11 cellular contexts compared by ENCODE assay signal in the genomic region with DNA sequence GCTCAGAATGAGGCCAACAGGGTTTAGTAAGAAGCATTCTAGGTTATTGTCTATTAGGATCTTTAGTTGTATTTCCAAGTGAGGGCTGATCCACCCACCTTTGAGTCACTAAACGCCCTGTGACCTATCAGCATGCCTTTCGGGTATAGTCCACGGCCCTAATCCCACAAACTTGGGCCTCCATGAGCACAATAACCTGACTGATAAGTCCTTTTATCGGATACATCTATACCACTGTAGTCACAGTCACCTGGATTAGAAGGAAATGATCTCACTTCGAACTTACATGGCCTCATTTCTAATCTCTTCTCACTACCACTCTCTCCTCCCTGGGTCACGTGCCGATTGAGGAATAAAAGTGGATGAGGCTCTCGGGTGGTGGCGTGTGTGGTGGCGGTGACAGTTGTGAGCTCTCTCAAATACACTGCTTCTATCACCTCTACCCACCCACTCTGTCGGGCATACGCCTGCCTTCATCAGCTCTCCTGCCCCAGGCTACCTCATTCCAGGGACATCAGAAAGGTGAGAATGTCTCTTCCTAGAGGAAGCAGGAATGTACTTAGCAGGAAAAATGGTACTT.
DNase-seq lines count a peak whose midpoint lies in the region; ATAC-seq, FAIRE-seq and TF ChIP-seq lines count a peak whose summit lies in the region.
"Had no signal": no experiment of that assay in that cellular context is flagged by ENCODE, and none has a peak within 500 bp of the region (broad histone marks: within the 10 kb centered on the region; RNA-seq: fewer than 3 reads in every experiment).

No MANE protein-coding gene starts in this region.

- H3K4me1 Mint-ChIP-seq in brain: peaks cover 32% of the 10 kb centered on the region
- peaks cover 2% of the 10 kb centered on the region for H3K4me1 Mint-ChIP-seq in activated T-cell treated with anti-CD3 and anti-CD28 coated beads, Interleukin-2, amount 50 U/mL, for 24 hours (ENCODE audit: low read depth)

- no peaks in the 10 kb centered on the region for H3K27me3 Mint-ChIP-seq in brain
- no peaks in the 10 kb centered on the region for H3K27me3 Mint-ChIP-seq in activated T-cell treated with anti-CD3 and anti-CD28 coated beads, Interleukin-2, amount 50 U/mL, for 24 hours

- RAD21 ChIA-PET in HCT116 (lab: Charles Lee; ENCODE audit: low non-redundant PET in 1 of 2, low total read pairs in 2 of 2, uncharacterized antibody in 2 of 2, unreplicated experiment in 2 of 2): no interaction called here

- peaks cover 49% of the 10 kb centered on the region for H3K36me3 Mint-ChIP-seq in brain
- H3K36me3 Mint-ChIP-seq in activated T-cell treated with anti-CD3 and anti-CD28 coated beads, Interleukin-2, amount 50 U/mL, for 24 hours (ENCODE audit: low read depth): peaks cover 73% of the 10 kb centered on the region

- no peak for DNase-seq in HCT116 (ENCODE audit: low read depth, low spot score)
- DNase-seq in kidney: no peak
- no peak for DNase-seq in smooth muscle cell (lab: John Stamatoyannopoulos, UW; ENCODE audit: unreplicated experiment)
- no peak for DNase-seq in left lobe of liver (ENCODE audit: low spot score)
- DNase-seq in activated T-cell treated with anti-CD3 and anti-CD28 coated beads, Interleukin-2, amount 50 U/mL, for 24 hours: no peak
- no peak for DNase-seq in GOT3 (lab: John Stamatoyannopoulos, UW)
- DNase-seq in DMS153 treated with DMSO at 0.1 percent for 48 hours (lab: John Stamatoyannopoulos, UW; ENCODE audit: unreplicated experiment): no peak
- DNase-seq: activated CD8-positive, alpha-beta T cell treated with anti-CD3 and anti-CD28 coated beads, Interleukin-2, amount 10 ng/mL, durations not matched to agents 7 days and 5 days; central memory CD4-positive, alpha-beta T cell; KG1 had no signal

- H3K79me2 ChIP-seq in HCT116 (ENCODE audit: insufficient read depth, low read length) (no peaks in the 10 kb centered on the region), smooth muscle cell (ENCODE audit: low read depth) (no peaks in the 10 kb centered on the region)

- H4K20me1 ChIP-seq in HCT116 (ENCODE audit: insufficient read depth): no peaks in the 10 kb centered on the region
- H4K20me1 ChIP-seq in smooth muscle cell (ENCODE audit: low read depth): no peaks in the 10 kb centered on the region

- H3K27ac ChIP-seq in HCT116 (ENCODE audit: low read depth, low read length) (no peak overlapping the region), kidney (ENCODE audit: low read depth in 2 of 2, low read length in 2 of 2) (peak overlapping the region; percentile 70 to 81), smooth muscle cell (ENCODE audit: low read depth) (peak overlapping the region; percentile 99)

- intact Hi-C loops in HCT116 (cut with micrococcal nuclease) (loop anchor here (10.0 kb wide), 1 partner anchor 227 kb away; a partner anchor contains a TSS), kidney (cut with DNase I) (no loop called here)

- peaks cover 33 to 68% of the 10 kb centered on the region in 2 experiments for H3K4me1 ChIP-seq in HCT116 (ENCODE audit: control insufficient read depth in 1 of 2, insufficient read depth in 2 of 2, low read length in 2 of 2)
- H3K4me1 ChIP-seq in kidney (ENCODE audit: control insufficient read depth in 1 of 2, insufficient read depth in 1 of 2, low read depth in 1 of 2, low read length in 2 of 2): peaks cover 0 to 7% of the 10 kb centered on the region in 2 donors
- H3K4me1 ChIP-seq in smooth muscle cell (ENCODE audit: low read depth): peaks cover 21% of the 10 kb centered on the region

- TF ChIP-seq CTCF in HCT116 (IDR thresholded peaks at IDR 0.05 in 2 of 3, conservative IDR thresholded peaks at IDR 0.05 in 1 of 3; ENCODE audit: borderline replicate concordance in 1 of 3, insufficient read depth in 1 of 3, low read depth in 2 of 3, low read length in 2 of 3) (no peak), brain (conservative IDR thresholded peaks at IDR 0.05) (no peak), kidney (IDR thresholded peaks at IDR 0.05; ENCODE audit: borderline replicate concordance, extremely low read depth, insufficient read depth) (no peak), smooth muscle cell (IDR thresholded peaks at IDR 0.05; ENCODE audit: borderline replicate concordance, insufficient read depth, poor library complexity, severe bottlenecking) (no peak)

- peak overlapping the region in 4 of 5 experiments; percentile 8 to 96 (median 78) for H3K27ac Mint-ChIP-seq in brain
- H3K27ac Mint-ChIP-seq in activated T-cell treated with anti-CD3 and anti-CD28 coated beads, Interleukin-2, amount 50 U/mL, for 24 hours: no peak overlapping the region
- H3K27ac Mint-ChIP-seq: activated CD8-positive, alpha-beta T cell treated with anti-CD3 and anti-CD28 coated beads, Interleukin-2, amount 10 ng/mL, durations not matched to agents 7 days and 5 days had no signal

- no peak overlapping the region for H3K4me3 ChIP-seq in HCT116 (replicated peaks in 1 of 2; ENCODE audit: low read depth in 1 of 2, low read length in 2 of 2)
- no peak overlapping the region for H3K4me3 ChIP-seq in kidney (ENCODE audit: low read length in 2 of 2)
- no peak overlapping the region for H3K4me3 ChIP-seq in smooth muscle cell

- TF ChIP-seq RAD21 in HCT116 (IDR thresholded peaks at IDR 0.05; ENCODE audit: low read depth): no peak

- no TSS peak for BruUV-seq in HCT116 (replicated peaks; lab: Mats Ljungman, UMichigan)

- peaks cover 29% of the 10 kb centered on the region for H3F3A ChIP-seq in smooth muscle cell (ENCODE audit: low read depth)

- H3K36me3 ChIP-seq in HCT116 (ENCODE audit: control insufficient read depth in 1 of 2, insufficient read depth in 2 of 2, low read length in 2 of 2) (peaks cover 0 to 11% of the 10 kb centered on the region in 2 experiments; a peak in 1 of 4 replicates), kidney (ENCODE audit: control insufficient read depth in 1 of 2, insufficient read depth in 2 of 2, low read length in 2 of 2) (peaks cover 11 to 21% of the 10 kb centered on the region in 2 donors), smooth muscle cell (ENCODE audit: low read depth) (no peaks in the 10 kb centered on the region)

- peak overlapping the region; percentile 39 for H3K9ac ChIP-seq in HCT116 (ENCODE audit: low read length)
- H3K9ac ChIP-seq in kidney (ENCODE audit: low read length in 2 of 2): no peak overlapping the region
- peak overlapping the region; percentile 82 for H3K9ac ChIP-seq in smooth muscle cell (ENCODE audit: low read depth)

- WGBS in smooth muscle cell (ENCODE audit: low lambda C conversion rate): 34% methylated on average over 12 of the region's 12 CpGs

- H2AFZ ChIP-seq in HCT116 (ENCODE audit: low read depth, low read length, poor library complexity, severe bottlenecking) (no peak overlapping the region), smooth muscle cell (ENCODE audit: low read depth) (peak overlapping the region; percentile 74)

- no peaks in the 10 kb centered on the region for H3K9me2 ChIP-seq in HCT116 (ENCODE audit: insufficient read depth)

- CTCF ChIA-PET in HCT116 (lab: Charles Lee): no interaction called here

- POLR2A ChIA-PET in HCT116 (lab: Charles Lee): no interaction called here

- no peaks in the 10 kb centered on the region for H3K9me3 Mint-ChIP-seq in brain
- no peaks in the 10 kb centered on the region for H3K9me3 Mint-ChIP-seq in activated T-cell treated with anti-CD3 and anti-CD28 coated beads, Interleukin-2, amount 50 U/mL, for 24 hours

- FAIRE-seq in kidney (lab: Jason Lieb, UNC): no peak

- no peak for TF ChIP-seq POLR2A in HCT116 (IDR thresholded peaks at IDR 0.05; ENCODE audit: borderline replicate concordance, extremely low read depth, insufficient read depth, insufficient read length)

- H3K9me3 ChIP-seq in HCT116 (ENCODE audit: control insufficient read depth in 1 of 2, insufficient read depth in 1 of 2, low read depth in 1 of 2, low read length in 2 of 2) (no peaks in the 10 kb centered on the region), kidney (ENCODE audit: control insufficient read depth in 1 of 2, low read length in 2 of 2) (no peaks in the 10 kb centered on the region), smooth muscle cell (replicated peaks; ENCODE audit: low read depth) (no peaks in the 10 kb centered on the region)

- no peaks in the 10 kb centered on the region for H3K27me3 ChIP-seq in HCT116 (ENCODE audit: insufficient read depth, low read length)
- no peaks in the 10 kb centered on the region for H3K27me3 ChIP-seq in smooth muscle cell (ENCODE audit: low read depth)

- peak overlapping the region; percentile 61 for H3K4me2 ChIP-seq in HCT116 (ENCODE audit: low read length)
- peak overlapping the region; percentile 71 for H3K4me2 ChIP-seq in smooth muscle cell

- no peak overlapping the region for H3K4me3 Mint-ChIP-seq in brain
- no peak overlapping the region for H3K4me3 Mint-ChIP-seq in activated T-cell treated with anti-CD3 and anti-CD28 coated beads, Interleukin-2, amount 50 U/mL, for 24 hours
- H3K4me3 Mint-ChIP-seq: activated CD8-positive, alpha-beta T cell treated with anti-CD3 and anti-CD28 coated beads, Interleukin-2, amount 10 ng/mL, durations not matched to agents 7 days and 5 days had no signal

- ATAC-seq in HCT116 (no peak), left lobe of liver (no peak)
- ATAC-seq: activated CD8-positive, alpha-beta T cell treated with anti-CD3 and anti-CD28 coated beads, Interleukin-2, amount 10 ng/mL, durations not matched to agents 7 days and 5 days had no signal

TF ChIP-seq in HCT116, 20 proteins besides CTCF, POLR2A, EP300 and RAD21 (continues in another document):
- TF ChIP-seq ZFX (IDR thresholded peaks at IDR 0.05): no peak
- TF ChIP-seq ZNF274 (IDR thresholded peaks at IDR 0.05; ENCODE audit: low read depth, low read length): no peak
- no peak for TF ChIP-seq YY1 (IDR thresholded peaks at IDR 0.05; ENCODE audit: extremely low read depth, insufficient replicate concordance, low read depth, low read length)
- no peak for TF ChIP-seq CEBPB (IDR thresholded peaks at IDR 0.05; ENCODE audit: low read depth)
- no peak for TF ChIP-seq JUND (IDR thresholded peaks at IDR 0.05)
- no peak for TF ChIP-seq CBX3 (IDR thresholded peaks at IDR 0.05; ENCODE audit: low read depth)
- no peak for TF ChIP-seq SIN3A (IDR thresholded peaks at IDR 0.05; ENCODE audit: low read depth)
- no peak for TF ChIP-seq SP1 (IDR thresholded peaks at IDR 0.05; ENCODE audit: low read depth)
- TF ChIP-seq SRF (IDR thresholded peaks at IDR 0.05; ENCODE audit: low read depth): no peak

Comparison
In these comparisons a context has a peak if more than half of its experiments do, and no peak if none do; other contexts are left out.
1. H3K9ac ChIP-seq: peak in HCT116 (single experiment) and smooth muscle cell (single experiment); none in kidney (0 of 2).